Comparison of ENCODE assay signal across 30 cellular contexts in genomic region chr6:105564503-105564902, GRCh38.
"Had no signal": no experiment of that assay in that cellular context is flagged by ENCODE, and none has a peak within 500 bp of the region (broad histone marks: within the 10 kb centered on the region; RNA-seq: fewer than 3 reads in every experiment).

No MANE protein-coding gene starts in this region.

- H3K4me1 ChIP-seq: parathyroid adenoma, psoas muscle, right lobe of liver, sigmoid colon, thyroid gland, tibial nerve, upper lobe of left lung, vagina had no signal

- FAIRE-seq: small intestine, urothelium cell line had no signal

- H3K36me3 ChIP-seq: ovary, right lobe of liver, sigmoid colon, stomach, thoracic aorta, thyroid gland, tibial nerve, upper lobe of left lung, vagina had no signal

- H3K27me3 ChIP-seq: ovary, right lobe of liver, sigmoid colon, stomach, thyroid gland, tibial nerve, upper lobe of left lung, vagina had no signal

- H3K9me3 ChIP-seq: ovary, psoas muscle, right lobe of liver, sigmoid colon, thoracic aorta, thyroid gland, upper lobe of left lung, vagina had no signal

- H3K4me3 ChIP-seq: ovary, psoas muscle, right lobe of liver, sigmoid colon, stomach, thoracic aorta, thyroid gland, tibial nerve, upper lobe of left lung, vagina had no signal

- H3K4me3 Mint-ChIP-seq: naive thymus-derived CD8-positive, alpha-beta T cell; natural killer cell treated with Interleukin-12 subunit alpha and Interleukin-12 subunit beta and Interleukin-15 and Interleukin-18, amount 100 ng/mL, for 72 hours; nephron progenitor cell; neural crest cell; stimulated activated effector memory CD8-positive, alpha-beta T cell treated with anti-CD3 and anti-CD28 coated beads, Interleukin-12 subunit alpha, Interleukin-12 subunit beta, amount 100 ng/mL, for 72 hours; stimulated activated naive B cell treated with anti-CD40 and anti-IgM and Interleukin-4, amounts not matched to agents 10 μg/mL and 1 μg/mL and 100 μg/mL, for 72 hours; stimulated activated naive CD8-positive, alpha-beta T cell treated with anti-CD3 and anti-CD28 coated beads, Interleukin-15, Interleukin-2, amounts not matched to agents 100 ng/mL and 50 ng/mL, for 24 hours had no signal

- H3K36me3 Mint-ChIP-seq: stimulated activated effector memory CD8-positive, alpha-beta T cell treated with anti-CD3 and anti-CD28 coated beads, Interleukin-12 subunit alpha, Interleukin-12 subunit beta, amount 100 ng/mL, for 72 hours; stimulated activated naive B cell treated with anti-CD40 and anti-IgM and Interleukin-4, amounts not matched to agents 10 μg/mL and 1 μg/mL and 100 μg/mL, for 72 hours had no signal

- H3K27ac Mint-ChIP-seq: naive thymus-derived CD8-positive, alpha-beta T cell; natural killer cell treated with Interleukin-12 subunit alpha and Interleukin-12 subunit beta and Interleukin-15 and Interleukin-18, amount 100 ng/mL, for 72 hours; nephron progenitor cell; progenitor cell of endocrine pancreas; stimulated activated effector memory CD8-positive, alpha-beta T cell treated with anti-CD3 and anti-CD28 coated beads, Interleukin-12 subunit alpha, Interleukin-12 subunit beta, amount 100 ng/mL, for 72 hours; stimulated activated naive B cell treated with anti-CD40 and anti-IgM and Interleukin-4, amounts not matched to agents 10 μg/mL and 1 μg/mL and 100 μg/mL, for 72 hours; stimulated activated naive CD8-positive, alpha-beta T cell treated with anti-CD3 and anti-CD28 coated beads, Interleukin-15, Interleukin-2, amounts not matched to agents 100 ng/mL and 50 ng/mL, for 24 hours had no signal

- ATAC-seq: naive thymus-derived CD8-positive, alpha-beta T cell; natural killer cell treated with Interleukin-12 subunit alpha and Interleukin-12 subunit beta and Interleukin-15 and Interleukin-18, amount 100 ng/mL, for 72 hours; psoas muscle; right cardiac atrium; right lobe of liver; stimulated activated effector memory CD8-positive, alpha-beta T cell treated with anti-CD3 and anti-CD28 coated beads, Interleukin-12 subunit alpha, Interleukin-12 subunit beta, amount 100 ng/mL, for 72 hours; stimulated activated naive B cell treated with anti-CD40 and anti-IgM and Interleukin-4, amounts not matched to agents 10 μg/mL and 1 μg/mL and 100 μg/mL, for 72 hours had no signal

- H3K27ac ChIP-seq: ovary, parathyroid adenoma, psoas muscle, right lobe of liver, sigmoid colon, stomach, thoracic aorta, thyroid gland, tibial nerve, upper lobe of left lung, vagina had no signal

- DNase-seq: naive thymus-derived CD8-positive, alpha-beta T cell; nephron progenitor cell; occipital lobe; ovary; posterior cingulate gyrus; psoas muscle; right cardiac atrium; right lobe of liver; sigmoid colon; small intestine; stimulated activated CD4-positive, alpha-beta T cell treated with anti-CD3 and anti-CD28 coated beads, Interleukin-15, amount 100 ng/mL, for 24 hours; stimulated activated CD4-positive, alpha-beta T cell treated with anti-CD3 and anti-CD28 coated beads, Interleukin-2, amount 100 ng/mL, for 24 hours; stimulated activated CD4-positive, alpha-beta T cell treated with anti-CD3 and anti-CD28 coated beads, Interleukin-2, amount 100 ng/mL, for 48 hours; stimulated activated CD4-positive, alpha-beta T cell treated with anti-CD3 and anti-CD28 coated beads, Interleukin-4, amount 100 ng/mL, for 24 hours; stimulated activated naive B cell treated with anti-CD40 and anti-IgM and Interleukin-4, amounts not matched to agents 10 μg/mL and 1 μg/mL and 100 μg/mL, for 72 hours; stimulated activated naive CD4-positive, alpha-beta T cell treated with Interleukin-2 at 50 U/mL for 16 hours; stomach; thyroid gland; trophoblast cell; upper lobe of left lung had no signal

- H3K4me1 Mint-ChIP-seq: naive thymus-derived CD8-positive, alpha-beta T cell; nephron progenitor cell; stimulated activated naive B cell treated with anti-CD40 and anti-IgM and Interleukin-4, amounts not matched to agents 10 μg/mL and 1 μg/mL and 100 μg/mL, for 72 hours had no signal
